In the genomic region with DNA sequence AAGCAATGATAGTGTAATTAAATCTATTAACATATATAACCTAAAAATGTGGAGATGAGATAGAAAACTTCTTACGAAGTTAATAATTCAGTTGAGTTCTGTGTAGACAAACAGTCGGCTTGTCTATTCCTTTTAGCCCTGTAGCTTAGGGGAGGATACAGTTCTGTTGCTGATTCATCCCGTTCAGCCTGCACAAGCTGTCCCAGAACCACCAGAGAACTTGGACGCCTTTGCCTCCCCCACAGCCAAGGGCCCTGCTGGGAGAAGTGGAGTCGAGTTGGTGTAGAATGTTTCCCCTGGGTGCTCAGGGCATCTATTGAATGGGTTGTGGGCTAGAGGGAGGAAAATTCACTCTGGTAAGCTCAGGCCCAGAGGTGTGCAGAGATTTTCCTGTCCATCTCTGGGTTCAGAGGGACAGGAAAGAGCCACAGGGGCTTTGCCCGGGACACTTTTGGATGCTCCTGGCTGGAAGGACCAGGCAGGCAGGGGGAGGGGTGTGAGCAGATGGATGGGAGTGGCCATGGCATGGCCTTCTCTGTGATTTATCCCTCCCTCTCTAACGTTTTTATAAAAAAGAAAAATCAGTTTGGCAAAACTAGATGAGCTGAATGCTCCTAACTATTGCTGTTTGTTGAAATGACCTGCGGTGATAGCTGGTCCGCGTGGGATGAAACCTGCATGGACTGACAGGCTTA, we compare ENCODE assay signal across 10 cellular contexts. TPM values are rescaled to one million over a fixed set of nuclear protein-coding genes. Genes with fewer than 3 reads are reported as not detected.
DNase-seq lines count a peak whose midpoint lies in the region; ATAC-seq and TF ChIP-seq lines count a peak whose summit lies in the region.
"Had no signal": no experiment of that assay in that cellular context is flagged by ENCODE, and none has a peak within 500 bp of the region (broad histone marks: within the 10 kb centered on the region; RNA-seq: fewer than 3 reads in every experiment).

No MANE protein-coding gene starts in this region.

- no peak overlapping the region for H2BK12ac ChIP-seq in neuronal stem cell (ENCODE audit: low read length)

- H2BK120ac ChIP-seq in neuronal stem cell (ENCODE audit: low read depth, low read length): no peak overlapping the region

- H4K20me1 ChIP-seq in fibroblast of lung (ENCODE audit: control insufficient read depth, extremely low read depth, insufficient read depth, low read length): no peaks in the 10 kb centered on the region

- H3K9me3 ChIP-seq in AG04450 (ENCODE audit: control insufficient read depth, insufficient read depth, low read length) (peaks cover 6% of the 10 kb centered on the region; the same call in 1 of the 2 replicates), MG63 (no peaks in the 10 kb centered on the region), fibroblast of lung (ENCODE audit: control insufficient read depth, insufficient read depth, low read depth, low read length) (no peaks in the 10 kb centered on the region), neuronal stem cell (replicated peaks in 1 of 2; ENCODE audit: control insufficient read depth in 2 of 2, insufficient read depth in 1 of 2, low read depth in 1 of 2, low read length in 2 of 2) (no peaks in the 10 kb centered on the region)

- CTCF ChIA-PET in AG04450 (lab: Charles Lee): interaction anchor here (1.0 to 2.6 kb wide), 9 partner anchors 15 to 223 kb away, joined by 3 to 13 read pairs (median 4); a partner anchor contains a TSS

- no peak overlapping the region for H4K91ac ChIP-seq in neuronal stem cell (ENCODE audit: low read depth, low read length, poor library complexity)

- H3K4ac ChIP-seq in neuronal stem cell (ENCODE audit: low read length): peak overlapping the region; percentile 19

- no peak overlapping the region for H3K23ac ChIP-seq in neuronal stem cell (ENCODE audit: low read depth, low read length, poor library complexity)

- no peak overlapping the region for H3K14ac ChIP-seq in neuronal stem cell (ENCODE audit: low read length)

- ATAC-seq in GM19397 (IDR thresholded peaks at IDR 0.05; ENCODE audit: unreplicated experiment): no peak

- H2AK5ac ChIP-seq in neuronal stem cell (ENCODE audit: low read depth, low read length): no peak overlapping the region

- no peak overlapping the region for H4K8ac ChIP-seq in neuronal stem cell (ENCODE audit: low read depth, low read length)

- H3K79me2 ChIP-seq in fibroblast of lung (ENCODE audit: control insufficient read depth, insufficient read depth, low read length): no peaks in the 10 kb centered on the region

- POLR2A ChIA-PET in AG04450 (lab: Yijun Ruan, JAX): interaction anchor here (0.9 to 1.6 kb wide), 2 partner anchors 97 to 99 kb away, joined by 3 to 4 read pairs; no protein-coding TSS in a partner anchor

- no peak overlapping the region for H3K9ac ChIP-seq in fibroblast of lung (ENCODE audit: insufficient read depth, low read length)
- H3K9ac ChIP-seq in neuronal stem cell (ENCODE audit: low read depth, low read length, poor library complexity): no peak overlapping the region

- H2AFZ ChIP-seq in fibroblast of lung (ENCODE audit: low read length) (peak overlapping the region; percentile 27), neuronal stem cell (ENCODE audit: low read length) (no peak overlapping the region)

- H3K4me2 ChIP-seq in fibroblast of lung (ENCODE audit: extremely low read depth, insufficient read depth, low read length) (peak overlapping the region; percentile 21), neuronal stem cell (ENCODE audit: insufficient read depth, low read length, poor library complexity, severe bottlenecking) (no peak overlapping the region)

- H3K36me3 ChIP-seq in MG63 (no peaks in the 10 kb centered on the region), fibroblast of lung (ENCODE audit: control insufficient read depth, insufficient read depth, low read length) (no peaks in the 10 kb centered on the region), neuronal stem cell (replicated peaks in 1 of 2; ENCODE audit: control insufficient read depth in 2 of 2, insufficient read depth in 2 of 2, low read length in 2 of 2) (no peaks in the 10 kb centered on the region)

- WGBS in neuronal stem cell (ENCODE audit: extremely low coverage in 2 of 2, insufficient read length in 2 of 2, insufficient replicate concordance in 1 of 2), 2 donors: no CpG with 5 or more reads among the region's 10 CpGs

- no peak overlapping the region for H3K4me3 ChIP-seq in AG04450 (ENCODE audit: low read depth, low read length)
- H3K4me3 ChIP-seq in MG63: no peak overlapping the region
- no peak overlapping the region for H3K4me3 ChIP-seq in fibroblast of lung (replicated peaks in 1 of 4; ENCODE audit: control extremely low read depth in 1 of 4, insufficient read depth in 1 of 4, low read depth in 3 of 4, low read length in 4 of 4)
- no peak overlapping the region for H3K4me3 ChIP-seq in neuronal stem cell (ENCODE audit: low read length in 2 of 2)

- H2BK5ac ChIP-seq in neuronal stem cell (ENCODE audit: low read length): no peak overlapping the region

- no peaks in the 10 kb centered on the region for H3K79me1 ChIP-seq in neuronal stem cell (ENCODE audit: low read depth, low read length)

- TF ChIP-seq CTCF in AG04450 (IDR thresholded peaks at IDR 0.05; ENCODE audit: low read depth, low read length): no peak
- no peak for TF ChIP-seq CTCF in fibroblast of lung (conservative IDR thresholded peaks at IDR 0.05 in 1 of 2, IDR thresholded peaks at IDR 0.05 in 1 of 2; ENCODE audit: low read depth in 1 of 2, low read length in 2 of 2)

- H3K4me1 ChIP-seq in fibroblast of lung (ENCODE audit: control insufficient read depth, extremely low read depth, insufficient read depth, low read length) (peaks cover 19% of the 10 kb centered on the region), neuronal stem cell (ENCODE audit: control insufficient read depth in 2 of 2, insufficient read depth in 1 of 2, low read depth in 1 of 2, low read length in 2 of 2) (peaks cover 0 to 2% of the 10 kb centered on the region in 2 donors)

- DNase-seq in AG04450 (ENCODE audit: low read depth, low spot score): peak; percentile 13
- DNase-seq in MG63: peak; percentile 89
- DNase-seq in fibroblast of lung (ENCODE audit: low read depth in 2 of 2): peak; percentile 75 to 84
- DNase-seq in neuronal stem cell (ENCODE audit: low spot score): no peak
- no peak for DNase-seq in activated CD4-positive, alpha-beta T cell treated with anti-CD3 and anti-CD28 coated beads for 4 hours
- DNase-seq in KG1 (lab: John Stamatoyannopoulos, UW): no peak
- no peak for DNase-seq in GM19238 (ENCODE audit: insufficient read length, low spot score)

- no peaks in the 10 kb centered on the region for H3K27me3 ChIP-seq in AG04450 (ENCODE audit: control insufficient read depth, insufficient read depth, low read length)
- H3K27me3 ChIP-seq in MG63: no peaks in the 10 kb centered on the region
- no peaks in the 10 kb centered on the region for H3K27me3 ChIP-seq in fibroblast of lung (ENCODE audit: control insufficient read depth, insufficient read depth, low read length)
- H3K27me3 ChIP-seq in neuronal stem cell (ENCODE audit: control insufficient read depth in 3 of 3, insufficient read depth in 3 of 3, low read depth in 1 of 3, low read length in 3 of 3): no peaks in the 10 kb centered on the region

- H3K18ac ChIP-seq in neuronal stem cell (ENCODE audit: low read length): no peak overlapping the region

- H3K27ac ChIP-seq in AG04450 (ENCODE audit: low read depth, low read length): no peak overlapping the region
- peak overlapping the region; percentile 38 for H3K27ac ChIP-seq in fibroblast of lung (ENCODE audit: insufficient read depth, low read length)
- no peak overlapping the region for H3K27ac ChIP-seq in neuronal stem cell (replicated peaks; ENCODE audit: low read length)

- no peak overlapping the region for H2BK15ac ChIP-seq in neuronal stem cell (ENCODE audit: low read length)

RNA-seq across cellular contexts. Expression of a gene that starts 42.8 kb away (rescaled TPM):
- polyA plus RNA-seq in AG04450 (2011; rRNA removed) (not detected in 2 replicates), fibroblast of lung (not detected in 2 replicates)
- polyA minus RNA-seq in AG04450 (2011; rRNA and poly(A)+ RNA removed): not detected in 2 replicates
- total RNA-seq in MG63 (2014; rRNA removed; shearing (Covaris generic); ENCODE audit: low replicate concordance): not detected in 2 replicates
- not detected in 2 replicates for total RNA-seq in fibroblast of lung
- polyA plus RNA-seq in fibroblast of lung (2012): not detected in 2 replicates
- not detected in 2 replicates for polyA minus RNA-seq in fibroblast of lung (ENCODE audit: low replicate concordance)
- not detected for polyA plus RNA-seq in neuronal stem cell (2013, experiment 1 of 2)
- not detected for polyA plus RNA-seq in neuronal stem cell (2013, experiment 2 of 2)
- total RNA-seq: activated CD8-positive, alpha-beta memory T cell treated with anti-CD3 and anti-CD28 coated beads for 36 hours had no signal
- polyA plus RNA-seq: BJ had no signal

Comparison
In these comparisons a context has a peak if more than half of its experiments do, and no peak if none do; other contexts are left out.
1. DNase-seq: peak in AG04450 (single experiment), MG63 (single experiment) and fibroblast of lung (2 of 2); none in neuronal stem cell (single experiment), activated CD4-positive, alpha-beta T cell treated with anti-CD3 and anti-CD28 coated beads for 4 hours (0 of 2), KG1 (single experiment) and GM19238 (single experiment).